8 cellular contexts compared by ENCODE assay signal in genomic region chr15:31396881-31397560, GRCh38.
A peak's percentile ranks its signal among the peaks of the same experiment; 100 is the strongest.
DNase-seq lines count a peak whose midpoint lies in the region; ATAC-seq and TF ChIP-seq lines count a peak whose summit lies in the region.

No MANE protein-coding gene starts in this region.

- no peaks in the 10 kb centered on the region for H3K79me2 ChIP-seq in SU-DHL-6 (ENCODE audit: insufficient read depth, low read length)

- DNase-seq in COLO668 (lab: John Stamatoyannopoulos, UW; ENCODE audit: unreplicated experiment): peak; percentile 89
- peak; percentile 23 for DNase-seq in globus pallidus (ENCODE audit: low spot score)
- DNase-seq in ovary: peak; percentile 63 to 90 (median 76)
- DNase-seq in putamen (ENCODE audit: low spot score): no peak

- H3K4me2 ChIP-seq in SU-DHL-6 (ENCODE audit: low read depth, low read length, poor library complexity, severe bottlenecking): peak overlapping the region; percentile 15

- 17 to 29% (median 26%) methylated on average over 19 to 27 of the region's 27 CpGs for WGBS in ovary, 3 donors

- H3K27me3 ChIP-seq in SU-DHL-6 (ENCODE audit: low read length) (no peaks in the 10 kb centered on the region), ovary (no peaks in the 10 kb centered on the region)

- H3K27ac ChIP-seq in SU-DHL-6 (ENCODE audit: low read depth, low read length) (no peak overlapping the region), ovary (no peak overlapping the region)

- no peaks in the 10 kb centered on the region for H3F3A ChIP-seq in SU-DHL-6 (ENCODE audit: insufficient read depth)

- no peaks in the 10 kb centered on the region for H4K20me1 ChIP-seq in SU-DHL-6 (ENCODE audit: low read depth, low read length)

- peak; percentile 22; the same call in 1 of the 2 replicates for TF ChIP-seq CTCF in LNCAP (IDR thresholded peaks at IDR 0.05)
- no peak for TF ChIP-seq CTCF in SU-DHL-6 (IDR thresholded peaks at IDR 0.05; ENCODE audit: insufficient read depth, low read length, poor library complexity, severe bottlenecking)
- TF ChIP-seq CTCF in ovary (IDR thresholded peaks at IDR 0.05): no peak

- intact Hi-C loops in ovary (cut with DNase I): no loop called here

- ATAC-seq in GM18868 (IDR thresholded peaks at IDR 0.05; ENCODE audit: unreplicated experiment) (no peak), HG03571 (IDR thresholded peaks at IDR 0.05; ENCODE audit: unreplicated experiment) (no peak)

- H3K9ac ChIP-seq in SU-DHL-6 (ENCODE audit: low read length): no peak overlapping the region

- peaks cover under 1% of the 10 kb centered on the region for H3K4me1 ChIP-seq in ovary (ENCODE audit: insufficient read depth)

- H3K36me3 ChIP-seq in SU-DHL-6 (ENCODE audit: low read length) (no peaks in the 10 kb centered on the region), ovary (no peaks in the 10 kb centered on the region)

- no peak overlapping the region for H2AFZ ChIP-seq in SU-DHL-6 (ENCODE audit: low read depth, low read length, severe bottlenecking)

- H3K9me3 ChIP-seq in SU-DHL-6 (ENCODE audit: insufficient read depth, low read length) (no peaks in the 10 kb centered on the region), ovary (no peaks in the 10 kb centered on the region)

- no peak for TF ChIP-seq EP300 in ovary (IDR thresholded peaks at IDR 0.05)

- no peaks in the 10 kb centered on the region for H3K9me2 ChIP-seq in SU-DHL-6 (replicated peaks; ENCODE audit: insufficient read depth, low read length)

- H3K4me3 ChIP-seq in SU-DHL-6 (ENCODE audit: insufficient read depth, low read length, poor library complexity, severe bottlenecking) (no peak overlapping the region), ovary (no peak overlapping the region)

- TF ChIP-seq POLR2A in ovary (IDR thresholded peaks at IDR 0.05): no peak
